Comparison of ENCODE assay signal across 1 cellular context in genomic region chr10:84497978-84498377, GRCh38.
TF ChIP-seq lines count a peak whose summit lies in the region.

No MANE protein-coding gene starts in this region.

TF ChIP-seq in HepG2, 621 proteins besides CTCF, POLR2A, EP300 and RAD21 (continued from another document):
- TF ChIP-seq, protein P1, sequence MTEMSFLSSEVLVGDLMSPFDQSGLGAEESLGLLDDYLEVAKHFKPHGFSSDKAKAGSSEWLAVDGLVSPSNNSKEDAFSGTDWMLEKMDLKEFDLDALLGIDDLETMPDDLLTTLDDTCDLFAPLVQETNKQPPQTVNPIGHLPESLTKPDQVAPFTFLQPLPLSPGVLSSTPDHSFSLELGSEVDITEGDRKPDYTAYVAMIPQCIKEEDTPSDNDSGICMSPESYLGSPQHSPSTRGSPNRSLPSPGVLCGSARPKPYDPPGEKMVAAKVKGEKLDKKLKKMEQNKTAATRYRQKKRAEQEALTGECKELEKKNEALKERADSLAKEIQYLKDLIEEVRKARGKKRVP (CRISPR knock-in tag; IDR thresholded peaks at IDR 0.05) = no peak
- TF ChIP-seq KDM6A (CRISPR knock-in tag; IDR thresholded peaks at IDR 0.05; ENCODE audit: low read depth) = peak; percentile 47; the same call in 1 of the 2 replicates
- TF ChIP-seq TFE3 (CRISPR knock-in tag; IDR thresholded peaks at IDR 0.05) = no peak
- no peak for TF ChIP-seq POLR2G (IDR thresholded peaks at IDR 0.05; ENCODE audit: low read depth, low read length)
- TF ChIP-seq, protein P2, sequence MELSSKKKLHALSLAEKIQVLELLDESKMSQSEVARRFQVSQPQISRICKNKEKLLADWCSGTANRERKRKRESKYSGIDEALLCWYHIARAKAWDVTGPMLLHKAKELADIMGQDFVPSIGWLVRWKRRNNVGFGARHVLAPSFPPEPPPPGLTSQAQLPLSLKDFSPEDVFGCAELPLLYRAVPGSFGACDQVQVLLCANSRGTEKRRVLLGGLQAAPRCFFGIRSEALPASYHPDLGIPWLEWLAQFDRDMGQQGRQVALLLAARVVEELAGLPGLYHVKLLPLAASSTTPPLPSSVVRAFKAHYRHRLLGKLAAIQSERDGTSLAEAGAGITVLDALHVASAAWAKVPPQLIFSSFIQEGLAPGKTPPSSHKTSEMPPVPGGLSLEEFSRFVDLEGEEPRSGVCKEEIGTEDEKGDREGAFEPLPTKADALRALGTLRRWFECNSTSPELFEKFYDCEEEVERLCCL (CRISPR knock-in tag; IDR thresholded peaks at IDR 0.05; ENCODE audit: borderline replicate concordance) = no peak
- TF ChIP-seq HMGXB4 (CRISPR knock-in tag; IDR thresholded peaks at IDR 0.05; ENCODE audit: borderline replicate concordance in 1 of 2, low read depth in 1 of 2) = no peak
- TF ChIP-seq ZBTB1 (CRISPR knock-in tag; IDR thresholded peaks at IDR 0.05; ENCODE audit: borderline replicate concordance) = no peak
- TF ChIP-seq SOX13 (IDR thresholded peaks at IDR 0.05) = no peak
- peak in 1 of 2 experiments; percentile 90; a peak in 2 of 4 replicates for TF ChIP-seq SOX13 (CRISPR knock-in tag; conservative IDR thresholded peaks at IDR 0.05 in 1 of 2, IDR thresholded peaks at IDR 0.05 in 1 of 2)
- no peak for TF ChIP-seq ZNF263 (CRISPR knock-in tag; IDR thresholded peaks at IDR 0.05)
- TF ChIP-seq ZNF264 (CRISPR knock-in tag; IDR thresholded peaks at IDR 0.05) = no peak
- TF ChIP-seq ATF1 (CRISPR knock-in tag; IDR thresholded peaks at IDR 0.05) = no peak; the same call in 1 of the 2 replicates
- TF ChIP-seq ZNF616 (CRISPR knock-in tag; IDR thresholded peaks at IDR 0.05; ENCODE audit: low read depth) = no peak
- TF ChIP-seq, protein P3, sequence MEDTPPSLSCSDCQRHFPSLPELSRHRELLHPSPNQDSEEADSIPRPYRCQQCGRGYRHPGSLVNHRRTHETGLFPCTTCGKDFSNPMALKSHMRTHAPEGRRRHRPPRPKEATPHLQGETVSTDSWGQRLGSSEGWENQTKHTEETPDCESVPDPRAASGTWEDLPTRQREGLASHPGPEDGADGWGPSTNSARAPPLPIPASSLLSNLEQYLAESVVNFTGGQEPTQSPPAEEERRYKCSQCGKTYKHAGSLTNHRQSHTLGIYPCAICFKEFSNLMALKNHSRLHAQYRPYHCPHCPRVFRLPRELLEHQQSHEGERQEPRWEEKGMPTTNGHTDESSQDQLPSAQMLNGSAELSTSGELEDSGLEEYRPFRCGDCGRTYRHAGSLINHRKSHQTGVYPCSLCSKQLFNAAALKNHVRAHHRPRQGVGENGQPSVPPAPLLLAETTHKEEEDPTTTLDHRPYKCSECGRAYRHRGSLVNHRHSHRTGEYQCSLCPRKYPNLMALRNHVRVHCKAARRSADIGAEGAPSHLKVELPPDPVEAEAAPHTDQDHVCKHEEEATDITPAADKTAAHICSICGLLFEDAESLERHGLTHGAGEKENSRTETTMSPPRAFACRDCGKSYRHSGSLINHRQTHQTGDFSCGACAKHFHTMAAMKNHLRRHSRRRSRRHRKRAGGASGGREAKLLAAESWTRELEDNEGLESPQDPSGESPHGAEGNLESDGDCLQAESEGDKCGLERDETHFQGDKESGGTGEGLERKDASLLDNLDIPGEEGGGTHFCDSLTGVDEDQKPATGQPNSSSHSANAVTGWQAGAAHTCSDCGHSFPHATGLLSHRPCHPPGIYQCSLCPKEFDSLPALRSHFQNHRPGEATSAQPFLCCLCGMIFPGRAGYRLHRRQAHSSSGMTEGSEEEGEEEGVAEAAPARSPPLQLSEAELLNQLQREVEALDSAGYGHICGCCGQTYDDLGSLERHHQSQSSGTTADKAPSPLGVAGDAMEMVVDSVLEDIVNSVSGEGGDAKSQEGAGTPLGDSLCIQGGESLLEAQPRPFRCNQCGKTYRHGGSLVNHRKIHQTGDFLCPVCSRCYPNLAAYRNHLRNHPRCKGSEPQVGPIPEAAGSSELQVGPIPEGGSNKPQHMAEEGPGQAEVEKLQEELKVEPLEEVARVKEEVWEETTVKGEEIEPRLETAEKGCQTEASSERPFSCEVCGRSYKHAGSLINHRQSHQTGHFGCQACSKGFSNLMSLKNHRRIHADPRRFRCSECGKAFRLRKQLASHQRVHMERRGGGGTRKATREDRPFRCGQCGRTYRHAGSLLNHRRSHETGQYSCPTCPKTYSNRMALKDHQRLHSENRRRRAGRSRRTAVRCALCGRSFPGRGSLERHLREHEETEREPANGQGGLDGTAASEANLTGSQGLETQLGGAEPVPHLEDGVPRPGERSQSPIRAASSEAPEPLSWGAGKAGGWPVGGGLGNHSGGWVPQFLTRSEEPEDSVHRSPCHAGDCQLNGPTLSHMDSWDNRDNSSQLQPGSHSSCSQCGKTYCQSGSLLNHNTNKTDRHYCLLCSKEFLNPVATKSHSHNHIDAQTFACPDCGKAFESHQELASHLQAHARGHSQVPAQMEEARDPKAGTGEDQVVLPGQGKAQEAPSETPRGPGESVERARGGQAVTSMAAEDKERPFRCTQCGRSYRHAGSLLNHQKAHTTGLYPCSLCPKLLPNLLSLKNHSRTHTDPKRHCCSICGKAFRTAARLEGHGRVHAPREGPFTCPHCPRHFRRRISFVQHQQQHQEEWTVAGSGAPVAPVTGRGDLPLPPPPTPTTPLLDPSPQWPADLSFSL (CRISPR knock-in tag; IDR thresholded peaks at IDR 0.05) = no peak
- TF ChIP-seq SSRP1 (CRISPR knock-in tag; IDR thresholded peaks at IDR 0.05) = no peak
- TF ChIP-seq, protein P4, sequence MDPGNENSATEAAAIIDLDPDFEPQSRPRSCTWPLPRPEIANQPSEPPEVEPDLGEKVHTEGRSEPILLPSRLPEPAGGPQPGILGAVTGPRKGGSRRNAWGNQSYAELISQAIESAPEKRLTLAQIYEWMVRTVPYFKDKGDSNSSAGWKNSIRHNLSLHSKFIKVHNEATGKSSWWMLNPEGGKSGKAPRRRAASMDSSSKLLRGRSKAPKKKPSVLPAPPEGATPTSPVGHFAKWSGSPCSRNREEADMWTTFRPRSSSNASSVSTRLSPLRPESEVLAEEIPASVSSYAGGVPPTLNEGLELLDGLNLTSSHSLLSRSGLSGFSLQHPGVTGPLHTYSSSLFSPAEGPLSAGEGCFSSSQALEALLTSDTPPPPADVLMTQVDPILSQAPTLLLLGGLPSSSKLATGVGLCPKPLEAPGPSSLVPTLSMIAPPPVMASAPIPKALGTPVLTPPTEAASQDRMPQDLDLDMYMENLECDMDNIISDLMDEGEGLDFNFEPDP (CRISPR knock-in tag; conservative IDR thresholded peaks at IDR 0.05) = no peak
- TF ChIP-seq, protein P5, sequence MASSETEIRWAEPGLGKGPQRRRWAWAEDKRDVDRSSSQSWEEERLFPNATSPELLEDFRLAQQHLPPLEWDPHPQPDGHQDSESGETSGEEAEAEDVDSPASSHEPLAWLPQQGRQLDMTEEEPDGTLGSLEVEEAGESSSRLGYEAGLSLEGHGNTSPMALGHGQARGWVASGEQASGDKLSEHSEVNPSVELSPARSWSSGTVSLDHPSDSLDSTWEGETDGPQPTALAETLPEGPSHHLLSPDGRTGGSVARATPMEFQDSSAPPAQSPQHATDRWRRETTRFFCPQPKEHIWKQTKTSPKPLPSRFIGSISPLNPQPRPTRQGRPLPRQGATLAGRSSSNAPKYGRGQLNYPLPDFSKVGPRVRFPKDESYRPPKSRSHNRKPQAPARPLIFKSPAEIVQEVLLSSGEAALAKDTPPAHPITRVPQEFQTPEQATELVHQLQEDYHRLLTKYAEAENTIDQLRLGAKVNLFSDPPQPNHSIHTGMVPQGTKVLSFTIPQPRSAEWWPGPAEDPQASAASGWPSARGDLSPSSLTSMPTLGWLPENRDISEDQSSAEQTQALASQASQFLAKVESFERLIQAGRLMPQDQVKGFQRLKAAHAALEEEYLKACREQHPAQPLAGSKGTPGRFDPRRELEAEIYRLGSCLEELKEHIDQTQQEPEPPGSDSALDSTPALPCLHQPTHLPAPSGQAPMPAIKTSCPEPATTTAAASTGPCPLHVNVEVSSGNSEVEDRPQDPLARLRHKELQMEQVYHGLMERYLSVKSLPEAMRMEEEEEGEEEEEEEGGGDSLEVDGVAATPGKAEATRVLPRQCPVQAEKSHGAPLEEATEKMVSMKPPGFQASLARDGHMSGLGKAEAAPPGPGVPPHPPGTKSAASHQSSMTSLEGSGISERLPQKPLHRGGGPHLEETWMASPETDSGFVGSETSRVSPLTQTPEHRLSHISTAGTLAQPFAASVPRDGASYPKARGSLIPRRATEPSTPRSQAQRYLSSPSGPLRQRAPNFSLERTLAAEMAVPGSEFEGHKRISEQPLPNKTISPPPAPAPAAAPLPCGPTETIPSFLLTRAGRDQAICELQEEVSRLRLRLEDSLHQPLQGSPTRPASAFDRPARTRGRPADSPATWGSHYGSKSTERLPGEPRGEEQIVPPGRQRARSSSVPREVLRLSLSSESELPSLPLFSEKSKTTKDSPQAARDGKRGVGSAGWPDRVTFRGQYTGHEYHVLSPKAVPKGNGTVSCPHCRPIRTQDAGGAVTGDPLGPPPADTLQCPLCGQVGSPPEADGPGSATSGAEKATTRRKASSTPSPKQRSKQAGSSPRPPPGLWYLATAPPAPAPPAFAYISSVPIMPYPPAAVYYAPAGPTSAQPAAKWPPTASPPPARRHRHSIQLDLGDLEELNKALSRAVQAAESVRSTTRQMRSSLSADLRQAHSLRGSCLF (CRISPR knock-in tag; IDR thresholded peaks at IDR 0.05; ENCODE audit: borderline replicate concordance) = no peak
- TF ChIP-seq NFKBIZ (CRISPR knock-in tag; IDR thresholded peaks at IDR 0.05) = no peak
- TF ChIP-seq YY1 (IDR thresholded peaks at IDR 0.05; ENCODE audit: insufficient read depth, insufficient replicate concordance, low read depth, low read length) = no peak
- no peak for TF ChIP-seq CAMTA2 (CRISPR knock-in tag; IDR thresholded peaks at IDR 0.05; ENCODE audit: borderline replicate concordance)
- no peak for TF ChIP-seq ZNF607 (CRISPR knock-in tag; IDR thresholded peaks at IDR 0.05; ENCODE audit: borderline replicate concordance)
- no peak for TF ChIP-seq HOXA7 (CRISPR knock-in tag; IDR thresholded peaks at IDR 0.05)
- TF ChIP-seq TBX3 (IDR thresholded peaks at IDR 0.05; ENCODE audit: borderline replicate concordance) = no peak
